Comparison of ENCODE assay signal across 31 cellular contexts in genomic region chrX:12145402-12145801, GRCh38. TPM values are rescaled to one million over a fixed set of nuclear protein-coding genes. Genes with fewer than 3 reads are reported as not detected.
"Had no signal": no experiment of that assay in that cellular context is flagged by ENCODE, and none has a peak within 500 bp of the region (broad histone marks: within the 10 kb centered on the region; RNA-seq: fewer than 3 reads in every experiment).

No MANE protein-coding gene starts in this region.

- H3K27me3 Mint-ChIP-seq: activated CD4-positive, alpha-beta memory T cell treated with anti-CD3 and anti-CD28 coated beads for 36 hours; activated CD4-positive, alpha-beta T cell treated with anti-CD3 and anti-CD28 coated beads for 36 hours; activated CD4-positive, alpha-beta T cell treated with anti-CD3 and anti-CD28 coated beads, Interleukin-2, amount 10 ng/mL, durations not matched to agents 24 days and 14 days; activated CD8-positive, alpha-beta memory T cell treated with anti-CD3 and anti-CD28 coated beads, Interleukin-2, amount 10 ng/mL, durations not matched to agents 7 days and 5 days; activated naive CD4-positive, alpha-beta T cell treated with anti-CD3 and anti-CD28 coated beads, Interleukin-2, amount 10 ng/mL, durations not matched to agents 7 days and 5 days; activated naive CD8-positive, alpha-beta T cell treated with anti-CD3 and anti-CD28 coated beads, Interleukin-2, amount 10 ng/mL, durations not matched to agents 7 days and 5 days; central memory CD8-positive, alpha-beta T cell; dendritic cell treated with granulocyte-macrophage colony-stimulating factor and Interleukin-4, amounts not matched to agents 40 ng/mL and 50 ng/mL, for 4 days had no signal

- ATAC-seq: activated CD4-positive, alpha-beta T cell treated with anti-CD3 and anti-CD28 coated beads for 36 hours; activated CD8-positive, alpha-beta memory T cell treated with anti-CD3 and anti-CD28 coated beads, Interleukin-2, amount 10 ng/mL, durations not matched to agents 7 days and 5 days; activated CD8-positive, alpha-beta T cell treated with anti-CD3 and anti-CD28 coated beads, Interleukin-2, amount 10 ng/mL, durations not matched to agents 7 days and 5 days; activated naive CD4-positive, alpha-beta T cell treated with anti-CD3 and anti-CD28 coated beads, Interleukin-2, amount 50 U/mL, for 72 hours; activated T-cell treated with anti-CD3 and anti-CD28 coated beads, Interleukin-2, amount 50 U/mL, for 72 hours; esophagus mucosa; foreskin keratinocyte; gastrocnemius medialis; heart right ventricle had no signal

- DNase-seq: activated CD4-positive, alpha-beta memory T cell treated with anti-CD3 and anti-CD28 coated beads for 36 hours; activated CD4-positive, alpha-beta T cell treated with anti-CD3 and anti-CD28 coated beads for 36 hours; activated CD4-positive, alpha-beta T cell treated with anti-CD3 and anti-CD28 coated beads, Interleukin-2, amount 10 ng/mL, durations not matched to agents 24 days and 14 days; activated CD4-positive, CD25-positive, alpha-beta regulatory T cell; activated CD4-positive, CD25-positive, alpha-beta regulatory T cell treated with anti-CD3 and anti-CD28 coated beads, Interleukin-2, amount 50 U/mL, for 72 hours; activated CD8-positive, alpha-beta memory T cell treated with anti-CD3 and anti-CD28 coated beads, Interleukin-2, amount 10 ng/mL, durations not matched to agents 7 days and 5 days; activated CD8-positive, alpha-beta memory T cell treated with anti-CD3 and anti-CD28 coated beads, Interleukin-2, amount 50 U/mL, for 4 hours; activated CD8-positive, alpha-beta T cell treated with anti-CD3 and anti-CD28 coated beads, Interleukin-2, amount 10 ng/mL, durations not matched to agents 7 days and 5 days; activated gamma-delta T cell; activated naive CD4-positive, alpha-beta T cell; activated naive CD4-positive, alpha-beta T cell treated with anti-CD3 and anti-CD28 coated beads, Interleukin-2, amount 10 ng/mL, durations not matched to agents 7 days and 5 days; activated naive CD8-positive, alpha-beta T cell treated with anti-CD3 and anti-CD28 coated beads, Interleukin-2, amount 10 ng/mL, durations not matched to agents 7 days and 5 days; activated T-cell treated with anti-CD3 and anti-CD28 coated beads, Interleukin-2, amount 50 U/mL, for 24 hours; activated T-cell treated with anti-CD3 and anti-CD28 coated beads, Interleukin-2, amount 50 U/mL, for 72 hours; brain microvascular endothelial cell; dorsolateral prefrontal cortex; effector memory CD4-positive, alpha-beta T cell; endodermal cell; foreskin keratinocyte; gastrocnemius medialis; heart right ventricle; T-helper 2 cell had no signal

- H3K27ac ChIP-seq: ascending aorta, brain microvascular endothelial cell, coronary artery, dorsolateral prefrontal cortex, foreskin keratinocyte, gastrocnemius medialis, heart right ventricle had no signal

- H3K36me3 ChIP-seq: ascending aorta, brain microvascular endothelial cell, gastrocnemius medialis, heart right ventricle had no signal

- H3K27ac Mint-ChIP-seq: activated CD4-positive, alpha-beta memory T cell treated with anti-CD3 and anti-CD28 coated beads for 36 hours; activated CD4-positive, alpha-beta T cell treated with anti-CD3 and anti-CD28 coated beads for 36 hours; activated CD4-positive, alpha-beta T cell treated with anti-CD3 and anti-CD28 coated beads, Interleukin-2, amount 10 ng/mL, durations not matched to agents 24 days and 14 days; activated CD8-positive, alpha-beta memory T cell treated with anti-CD3 and anti-CD28 coated beads, Interleukin-2, amount 10 ng/mL, durations not matched to agents 7 days and 5 days; activated CD8-positive, alpha-beta T cell treated with anti-CD3 and anti-CD28 coated beads, Interleukin-2, amount 10 ng/mL, durations not matched to agents 7 days and 5 days; activated naive CD4-positive, alpha-beta T cell treated with anti-CD3 and anti-CD28 coated beads, Interleukin-2, amount 10 ng/mL, durations not matched to agents 7 days and 5 days; activated naive CD4-positive, alpha-beta T cell treated with anti-CD3 and anti-CD28 coated beads, Interleukin-2, amount 50 U/mL, for 72 hours; activated naive CD8-positive, alpha-beta T cell treated with anti-CD3 and anti-CD28 coated beads, Interleukin-2, amount 10 ng/mL, durations not matched to agents 7 days and 5 days; activated T-cell treated with anti-CD3 and anti-CD28 coated beads, Interleukin-2, amount 50 U/mL, for 24 hours; activated T-cell treated with anti-CD3 and anti-CD28 coated beads, Interleukin-2, amount 50 U/mL, for 72 hours; dendritic cell treated with granulocyte-macrophage colony-stimulating factor and Interleukin-4, amounts not matched to agents 40 ng/mL and 50 ng/mL, for 4 days; endodermal cell had no signal

- H3K9me3 ChIP-seq: ascending aorta, gastrocnemius medialis, heart right ventricle had no signal

- H3K4me3 ChIP-seq: ascending aorta, coronary artery, dorsolateral prefrontal cortex, gastrocnemius medialis, heart right ventricle had no signal

- H3K4me3 Mint-ChIP-seq: activated CD4-positive, alpha-beta memory T cell treated with anti-CD3 and anti-CD28 coated beads for 36 hours; activated CD4-positive, alpha-beta T cell treated with anti-CD3 and anti-CD28 coated beads for 36 hours; activated CD4-positive, alpha-beta T cell treated with anti-CD3 and anti-CD28 coated beads, Interleukin-2, amount 10 ng/mL, durations not matched to agents 24 days and 14 days; activated CD8-positive, alpha-beta memory T cell treated with anti-CD3 and anti-CD28 coated beads, Interleukin-2, amount 10 ng/mL, durations not matched to agents 7 days and 5 days; activated CD8-positive, alpha-beta T cell treated with anti-CD3 and anti-CD28 coated beads, Interleukin-2, amount 10 ng/mL, durations not matched to agents 7 days and 5 days; activated naive CD4-positive, alpha-beta T cell treated with anti-CD3 and anti-CD28 coated beads, Interleukin-2, amount 10 ng/mL, durations not matched to agents 7 days and 5 days; activated naive CD8-positive, alpha-beta T cell treated with anti-CD3 and anti-CD28 coated beads, Interleukin-2, amount 10 ng/mL, durations not matched to agents 7 days and 5 days; activated T-cell treated with anti-CD3 and anti-CD28 coated beads, Interleukin-2, amount 50 U/mL, for 24 hours; activated T-cell treated with anti-CD3 and anti-CD28 coated beads, Interleukin-2, amount 50 U/mL, for 72 hours; central memory CD8-positive, alpha-beta T cell; dendritic cell treated with granulocyte-macrophage colony-stimulating factor and Interleukin-4, amounts not matched to agents 40 ng/mL and 50 ng/mL, for 4 days; endodermal cell had no signal

- H3K4me1 Mint-ChIP-seq: activated CD4-positive, alpha-beta T cell treated with anti-CD3 and anti-CD28 coated beads for 36 hours; activated CD4-positive, alpha-beta T cell treated with anti-CD3 and anti-CD28 coated beads, Interleukin-2, amount 10 ng/mL, durations not matched to agents 24 days and 14 days; activated CD8-positive, alpha-beta memory T cell treated with anti-CD3 and anti-CD28 coated beads, Interleukin-2, amount 10 ng/mL, durations not matched to agents 7 days and 5 days; activated naive CD4-positive, alpha-beta T cell treated with anti-CD3 and anti-CD28 coated beads, Interleukin-2, amount 10 ng/mL, durations not matched to agents 7 days and 5 days; activated naive CD8-positive, alpha-beta T cell treated with anti-CD3 and anti-CD28 coated beads, Interleukin-2, amount 10 ng/mL, durations not matched to agents 7 days and 5 days; central memory CD8-positive, alpha-beta T cell had no signal

- FAIRE-seq: bronchial epithelial cell had no signal

- H3K9me3 Mint-ChIP-seq: activated CD4-positive, alpha-beta memory T cell treated with anti-CD3 and anti-CD28 coated beads for 36 hours; activated CD4-positive, alpha-beta T cell treated with anti-CD3 and anti-CD28 coated beads, Interleukin-2, amount 10 ng/mL, durations not matched to agents 24 days and 14 days; activated naive CD4-positive, alpha-beta T cell treated with anti-CD3 and anti-CD28 coated beads, Interleukin-2, amount 10 ng/mL, durations not matched to agents 7 days and 5 days; activated naive CD4-positive, alpha-beta T cell treated with anti-CD3 and anti-CD28 coated beads, Interleukin-2, amount 50 U/mL, for 72 hours; activated naive CD8-positive, alpha-beta T cell treated with anti-CD3 and anti-CD28 coated beads, Interleukin-2, amount 10 ng/mL, durations not matched to agents 7 days and 5 days; activated T-cell treated with anti-CD3 and anti-CD28 coated beads, Interleukin-2, amount 50 U/mL, for 24 hours; activated T-cell treated with anti-CD3 and anti-CD28 coated beads, Interleukin-2, amount 50 U/mL, for 72 hours; dendritic cell treated with granulocyte-macrophage colony-stimulating factor and Interleukin-4, amounts not matched to agents 40 ng/mL and 50 ng/mL, for 4 days had no signal

- H3K27me3 ChIP-seq: ascending aorta, brain microvascular endothelial cell, foreskin keratinocyte, gastrocnemius medialis had no signal

- H3K4me1 ChIP-seq: ascending aorta, foreskin keratinocyte, gastrocnemius medialis, heart right ventricle had no signal

- H3K36me3 Mint-ChIP-seq: activated CD4-positive, alpha-beta memory T cell treated with anti-CD3 and anti-CD28 coated beads for 36 hours; activated CD8-positive, alpha-beta memory T cell treated with anti-CD3 and anti-CD28 coated beads, Interleukin-2, amount 10 ng/mL, durations not matched to agents 7 days and 5 days; activated naive CD4-positive, alpha-beta T cell treated with anti-CD3 and anti-CD28 coated beads, Interleukin-2, amount 10 ng/mL, durations not matched to agents 7 days and 5 days; activated naive CD4-positive, alpha-beta T cell treated with anti-CD3 and anti-CD28 coated beads, Interleukin-2, amount 50 U/mL, for 72 hours; activated naive CD8-positive, alpha-beta T cell treated with anti-CD3 and anti-CD28 coated beads, Interleukin-2, amount 10 ng/mL, durations not matched to agents 7 days and 5 days had no signal

RNA-seq across cellular contexts. Expression of gene FRMPD4, which starts 7.1 kb away (rescaled TPM):
- total RNA-seq: activated CD4-positive, alpha-beta memory T cell treated with anti-CD3 and anti-CD28 coated beads for 36 hours; activated CD4-positive, alpha-beta T cell treated with anti-CD3 and anti-CD28 coated beads for 36 hours; activated CD4-positive, alpha-beta T cell treated with anti-CD3 and anti-CD28 coated beads, Interleukin-2, amount 10 ng/mL, durations not matched to agents 24 days and 14 days; activated CD8-positive, alpha-beta memory T cell treated with anti-CD3 and anti-CD28 coated beads for 36 hours; activated CD8-positive, alpha-beta memory T cell treated with anti-CD3 and anti-CD28 coated beads, Interleukin-2, amount 10 ng/mL, durations not matched to agents 7 days and 5 days; activated CD8-positive, alpha-beta T cell treated with anti-CD3 and anti-CD28 coated beads, Interleukin-2, amount 10 ng/mL, durations not matched to agents 7 days and 5 days; activated naive CD4-positive, alpha-beta T cell treated with anti-CD3 and anti-CD28 coated beads, Interleukin-2, amount 50 U/mL, for 72 hours; activated naive CD8-positive, alpha-beta T cell treated with anti-CD3 and anti-CD28 coated beads, Interleukin-2, amount 10 ng/mL, durations not matched to agents 7 days and 5 days; activated T-cell treated with anti-CD3 and anti-CD28 coated beads, Interleukin-2, amount 50 U/mL, for 72 hours; ascending aorta; esophagus mucosa; T-helper 1 cell treated with Interleukin-12 subunit alpha and Interleukin-12 subunit beta and Interleukin-4 antibody, amounts not matched to agents 30 ng/mL and 1 ng/mL, for 36 hours had no signal
